In genomic region chr6:2999621-3000455, GRCh38 we compare ENCODE assay signal across 8 cellular contexts. TPM values are rescaled to one million over a fixed set of nuclear protein-coding genes. Genes with fewer than 3 reads are reported as not detected.
DNase-seq lines count a peak whose midpoint lies in the region; ATAC-seq and TF ChIP-seq lines count a peak whose summit lies in the region.

NQO2 (plus strand) TSS chr6:2999894; CDS start chr6:3006553, 6,659 bp downstream.

- ATAC-seq in HG02763 (IDR thresholded peaks at IDR 0.05; ENCODE audit: unreplicated experiment), result peak; percentile 79
- peak; percentile 96 for ATAC-seq in aorta (ENCODE audit: low FRiP score)

- peaks cover 8% of the 10 kb centered on the region for H3K4me1 ChIP-seq in hepatocyte (ENCODE audit: insufficient read depth)
- H3K4me1 ChIP-seq in aorta (ENCODE audit: control insufficient read depth in 1 of 2, insufficient read depth in 2 of 2, low read length in 2 of 2), result peaks cover 0 to 3% of the 10 kb centered on the region in 2 donors

- 5% methylated on average over 46 of the region's 86 CpGs for WGBS in hepatocyte (ENCODE audit: low lambda C conversion rate, missing lambda C conversion rate)
- WGBS in aorta, 2 donors, result 4 to 5% methylated on average over 57 to 86 of the region's 86 CpGs

- no peaks in the 10 kb centered on the region for H3K27me3 ChIP-seq in hepatocyte
- no peaks in the 10 kb centered on the region for H3K27me3 ChIP-seq in aorta (ENCODE audit: control insufficient read depth in 1 of 2, insufficient read depth in 2 of 2, low read length in 1 of 2)

- H3K9me3 ChIP-seq in hepatocyte (ENCODE audit: low read depth) (no peaks in the 10 kb centered on the region), aorta (ENCODE audit: control insufficient read depth, low read length) (no peaks in the 10 kb centered on the region)

- peak within 1 kb of the TSS; percentile 95 for H2AFZ ChIP-seq in hepatocyte

- DNase-seq in GM13977 (ENCODE audit: low spot score) (peak; percentile 99), NCI-H146 (lab: John Stamatoyannopoulos, UW) (peak; percentile 82), T-helper 9 cell (peak; percentile 90), astrocyte of the cerebellum (ENCODE audit: low read depth) (no peak), hepatocyte (ENCODE audit: low spot score) (peak; percentile 96), retina (peak; percentile 88), aorta (peak; percentile 95 to 98)

- peaks cover 2% of the 10 kb centered on the region for H3K79me2 ChIP-seq in hepatocyte

- intact Hi-C loops in aorta (cut with DNase I), result loop anchor here (1.0 kb wide), 1 partner anchor 55 kb away; no protein-coding TSS in a partner anchor

- no peak for TF ChIP-seq CTCF in GM13977 (IDR thresholded peaks at IDR 0.05; ENCODE audit: extremely low read depth, insufficient read depth, missing control alignments)
- no peak for TF ChIP-seq CTCF in astrocyte of the cerebellum (IDR thresholded peaks at IDR 0.05; ENCODE audit: low read depth, low read length, missing control alignments)
- no peak for TF ChIP-seq CTCF in hepatocyte (IDR thresholded peaks at IDR 0.05; ENCODE audit: poor library complexity)

- H3K4me3 ChIP-seq in astrocyte of the cerebellum (ENCODE audit: low read depth, low read length), result peak within 1 kb of the TSS; percentile 80
- peak within 1 kb of the TSS; percentile 88 for H3K4me3 ChIP-seq in hepatocyte
- H3K4me3 ChIP-seq in aorta (ENCODE audit: low read length in 2 of 2), result peak within 1 kb of the TSS; percentile 11 to 36

- peak within 1 kb of the TSS; percentile 88 for H3K4me2 ChIP-seq in hepatocyte

- in situ Hi-C loops in GM13977 (cut with MboI; ENCODE audit: low pct_unique_long_range_greater_than_20kb, low sequenced_read_pairs, unreplicated experiment), result no loop called here
- in situ Hi-C loops in astrocyte of the cerebellum (cut with HindIII; ENCODE audit: low sequenced_read_pairs), result no loop called here

- H4K20me1 ChIP-seq in hepatocyte (ENCODE audit: insufficient read depth, poor library complexity, severe bottlenecking), result no peaks in the 10 kb centered on the region

- no peaks in the 10 kb centered on the region for H3K9me2 ChIP-seq in hepatocyte (replicated peaks; ENCODE audit: insufficient read depth)

- H3K36me3 ChIP-seq in hepatocyte (replicated peaks; ENCODE audit: insufficient read depth, low read depth) (no peaks in the 10 kb centered on the region), aorta (ENCODE audit: control insufficient read depth in 1 of 2, insufficient read depth in 2 of 2, low read length in 1 of 2) (peaks cover 0 to 2% of the 10 kb centered on the region in 2 donors)

- H3K27ac ChIP-seq in hepatocyte, result peak within 1 kb of the TSS; percentile 95
- peak within 1 kb of the TSS in 1 of 2 donors; percentile 60 for H3K27ac ChIP-seq in aorta (ENCODE audit: low read depth in 1 of 2, low read length in 2 of 2)

RNA-seq across cellular contexts. Expression of gene NQO2, which starts in this region (rescaled TPM):
- 22.5 and 23.4 TPM in 2 replicates for total RNA-seq in hepatocyte
- 28.6 and 38.5 TPM in 2 replicates for polyA plus RNA-seq in hepatocyte
- total RNA-seq in aorta, result 10 to 100 TPM; 23.2 to 40.3 TPM
- 10 to 100 TPM; 58.6 to 58.9 TPM for polyA plus RNA-seq in aorta

Comparison
In these comparisons a context has a peak if more than half of its experiments do, and no peak if none do; other contexts are left out.
1. H3K4me3 ChIP-seq: peak in every context shown above with its lines; median percentile 88 in hepatocyte; 80 in astrocyte of the cerebellum; 24 in aorta.